ENCODE assay signal across 14 cellular contexts in the genomic region with DNA sequence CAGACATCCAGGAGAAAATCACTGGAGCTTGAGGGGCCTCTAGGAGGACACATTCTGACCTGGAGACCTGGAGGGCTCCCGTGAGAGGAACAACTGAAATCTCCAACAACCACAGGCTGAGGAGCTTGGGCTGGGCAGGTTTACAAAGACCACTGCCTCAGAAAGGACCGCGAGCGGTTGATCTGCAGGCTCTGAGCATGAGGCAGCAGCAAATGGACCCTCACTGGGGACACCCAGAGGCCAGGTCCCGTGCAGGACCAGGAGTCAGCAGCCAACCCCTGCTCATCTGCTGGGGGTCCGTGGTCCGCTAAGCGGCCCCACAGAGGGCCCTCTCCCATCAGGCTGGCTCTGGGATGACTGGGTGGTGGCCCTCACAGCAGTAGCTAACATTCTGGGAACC. TPM values are rescaled to one million over a fixed set of nuclear protein-coding genes. Genes with fewer than 3 reads are reported as not detected.
DNase-seq lines count a peak whose midpoint lies in the region; ATAC-seq and TF ChIP-seq lines count a peak whose summit lies in the region.
"Had no signal": no experiment of that assay in that cellular context is flagged by ENCODE, and none has a peak within 500 bp of the region (broad histone marks: within the 10 kb centered on the region; RNA-seq: fewer than 3 reads in every experiment).

No MANE protein-coding gene starts in this region.

- peaks cover 27% of the 10 kb centered on the region for H3K27me3 Mint-ChIP-seq in chondrocyte (ENCODE audit: low read depth)

- H2BK12ac ChIP-seq in neuronal stem cell (ENCODE audit: low read length), result peak overlapping the region; percentile 17

- H3K27ac ChIP-seq in neuronal stem cell (replicated peaks; ENCODE audit: low read length) (no peak overlapping the region), thyroid gland (no peak overlapping the region)
- H3K27ac ChIP-seq: GM23248 had no signal

- intact Hi-C loops in thyroid gland (cut with DNase I), result no loop called here

- peak overlapping the region; percentile 6 for H2AK5ac ChIP-seq in neuronal stem cell (ENCODE audit: low read depth, low read length)

- no peak overlapping the region for H3K4me2 ChIP-seq in Loucy (ENCODE audit: low read depth, low read length, poor library complexity, severe bottlenecking)
- no peak overlapping the region for H3K4me2 ChIP-seq in neuronal stem cell (ENCODE audit: insufficient read depth, low read length, poor library complexity, severe bottlenecking)

- no peaks in the 10 kb centered on the region for H3F3A ChIP-seq in Loucy (ENCODE audit: low read depth)

- H3K27ac Mint-ChIP-seq in chondrocyte (ENCODE audit: unreplicated experiment), result no peak overlapping the region
- H3K27ac Mint-ChIP-seq: H9 had no signal

- DNase-seq in chondrocyte (ENCODE audit: low spot score) (peak; percentile 76), neuronal stem cell (ENCODE audit: low spot score) (no peak), thyroid gland (no peak)
- DNase-seq in activated naive CD4-positive, alpha-beta T cell treated with Interleukin-2 at 50 U/mL for 16 hours, result no peak
- DNase-seq: C1 segment of cervical spinal cord; Calu3; CD4-positive, alpha-beta memory T cell; COR-L47; DMS53; DND-41; GM23248; H9 had no signal

- TF ChIP-seq CTCF in Loucy (conservative IDR thresholded peaks at IDR 0.05; ENCODE audit: low read length) (0 out of 2 replicates have a peak, but pooled peaks have one; percentile 3), chondrocyte (IDR thresholded peaks at IDR 0.05) (no peak), thyroid gland (IDR thresholded peaks at IDR 0.05) (no peak)

- H3K27me3 ChIP-seq in Loucy (ENCODE audit: insufficient read depth, low read length, poor library complexity, severe bottlenecking), result no peaks in the 10 kb centered on the region
- H3K27me3 ChIP-seq in neuronal stem cell (ENCODE audit: control insufficient read depth in 3 of 3, insufficient read depth in 3 of 3, low read depth in 1 of 3, low read length in 3 of 3), result peaks cover 0 to 45% (median 0%) of the 10 kb centered on the region in 3 experiments
- H3K27me3 ChIP-seq in thyroid gland, result no peaks in the 10 kb centered on the region

- no peak overlapping the region for H2BK120ac ChIP-seq in neuronal stem cell (ENCODE audit: low read depth, low read length)

- no peak overlapping the region for H3K4ac ChIP-seq in neuronal stem cell (ENCODE audit: low read length)

- no peaks in the 10 kb centered on the region for H3K9me2 ChIP-seq in Loucy (replicated peaks; ENCODE audit: low read depth, low read length)

- no peak overlapping the region for H3K4me3 Mint-ChIP-seq in chondrocyte (ENCODE audit: unreplicated experiment)
- H3K4me3 Mint-ChIP-seq: CD4-positive, alpha-beta memory T cell had no signal

- no peaks in the 10 kb centered on the region for H3K4me1 Mint-ChIP-seq in chondrocyte (ENCODE audit: low read depth)

- H2BK5ac ChIP-seq in neuronal stem cell (ENCODE audit: low read length), result no peak overlapping the region

- H2AFZ ChIP-seq in Loucy (ENCODE audit: low read length) (no peak overlapping the region), neuronal stem cell (ENCODE audit: low read length) (no peak overlapping the region)
- H2AFZ ChIP-seq: GM23248 had no signal

- no peaks in the 10 kb centered on the region for H3K79me2 ChIP-seq in Loucy (ENCODE audit: insufficient read depth, low read length)

- no peaks in the 10 kb centered on the region for H4K20me1 ChIP-seq in Loucy (ENCODE audit: insufficient read depth, low read length, poor library complexity, severe bottlenecking)

- no peak overlapping the region for H3K9ac ChIP-seq in Loucy (ENCODE audit: low read depth, low read length, poor library complexity, severe bottlenecking)
- no peak overlapping the region for H3K9ac ChIP-seq in neuronal stem cell (ENCODE audit: low read depth, low read length, poor library complexity)
- H3K9ac ChIP-seq: GM23248 had no signal

- no CpG with 5 or more reads among the region's 8 CpGs for WGBS in neuronal stem cell (ENCODE audit: extremely low coverage in 2 of 2, insufficient read length in 2 of 2, insufficient replicate concordance in 1 of 2), 2 donors
- 78 to 80% methylated on average over 5 to 7 of the region's 8 CpGs for WGBS in thyroid gland, 2 donors

- H3K36me3 ChIP-seq in Loucy (ENCODE audit: insufficient read depth, low read length), result no peaks in the 10 kb centered on the region
- no peaks in the 10 kb centered on the region for H3K36me3 ChIP-seq in neuronal stem cell (replicated peaks in 1 of 2; ENCODE audit: control insufficient read depth in 2 of 2, insufficient read depth in 2 of 2, low read length in 2 of 2)
- H3K36me3 ChIP-seq in thyroid gland, result no peaks in the 10 kb centered on the region

- H3K9me3 Mint-ChIP-seq in chondrocyte (ENCODE audit: low read depth), result no peaks in the 10 kb centered on the region
- H3K9me3 Mint-ChIP-seq: CD4-positive, alpha-beta memory T cell; H9 had no signal

- no peaks in the 10 kb centered on the region for H3K79me1 ChIP-seq in neuronal stem cell (ENCODE audit: low read depth, low read length)

- H3K4me1 ChIP-seq in Loucy (ENCODE audit: insufficient read depth, low read length, poor library complexity, severe bottlenecking), result no peaks in the 10 kb centered on the region
- peaks cover 0 to 10% of the 10 kb centered on the region in 2 donors for H3K4me1 ChIP-seq in neuronal stem cell (ENCODE audit: control insufficient read depth in 2 of 2, insufficient read depth in 1 of 2, low read depth in 1 of 2, low read length in 2 of 2)
- peaks cover 0 to 6% of the 10 kb centered on the region in 2 donors for H3K4me1 ChIP-seq in thyroid gland

- no peaks in the 10 kb centered on the region for H3K9me3 ChIP-seq in Loucy (ENCODE audit: insufficient read depth, low read depth, low read length)
- no peaks in the 10 kb centered on the region for H3K9me3 ChIP-seq in neuronal stem cell (replicated peaks in 1 of 2; ENCODE audit: control insufficient read depth in 2 of 2, insufficient read depth in 1 of 2, low read depth in 1 of 2, low read length in 2 of 2)
- H3K9me3 ChIP-seq in thyroid gland, result no peaks in the 10 kb centered on the region

- no peak for TF ChIP-seq POLR2A in thyroid gland (IDR thresholded peaks at IDR 0.05)

- H3K18ac ChIP-seq in neuronal stem cell (ENCODE audit: low read length), result peak overlapping the region; percentile 54

- H4K91ac ChIP-seq in neuronal stem cell (ENCODE audit: low read depth, low read length, poor library complexity), result no peak overlapping the region

- no peak overlapping the region for H4K8ac ChIP-seq in neuronal stem cell (ENCODE audit: low read depth, low read length)

- ATAC-seq in activated CD4-positive, CD25-positive, alpha-beta regulatory T cell treated with anti-CD3 and anti-CD28 coated beads, Interleukin-2, amount 50 U/mL, for 24 hours, result no peak

- no peak overlapping the region for H3K23ac ChIP-seq in neuronal stem cell (ENCODE audit: low read depth, low read length, poor library complexity)

- H2BK15ac ChIP-seq in neuronal stem cell (ENCODE audit: low read length), result no peak overlapping the region

- H3K36me3 Mint-ChIP-seq in chondrocyte (ENCODE audit: low read depth), result no peaks in the 10 kb centered on the region
- H3K36me3 Mint-ChIP-seq: CD4-positive, alpha-beta memory T cell had no signal

- H3K4me3 ChIP-seq in Loucy (ENCODE audit: low read length, poor library complexity, severe bottlenecking) (no peak overlapping the region), neuronal stem cell (ENCODE audit: low read length in 2 of 2) (no peak overlapping the region), thyroid gland (replicated peaks in 1 of 3) (no peak overlapping the region)
- H3K4me3 ChIP-seq: GM23248 had no signal

- no peak overlapping the region for H3K14ac ChIP-seq in neuronal stem cell (ENCODE audit: low read length)

RNA-seq across cellular contexts. Expression of a gene that starts 10.5 kb away (rescaled TPM):
- total RNA-seq in chondrocyte (7.2 to 11.6 TPM (median 7.5 TPM) in 3 replicates), thyroid gland (1 to 10 TPM in 2 of 4 donors, under 1 TPM in 2; 0.46 to 2.7 (median 1.1) TPM)
- polyA plus RNA-seq in neuronal stem cell (2013, experiment 1 of 2), result 3.8 TPM
- polyA plus RNA-seq in neuronal stem cell (2013, experiment 2 of 2), result 4.3 TPM
